Comparison of ENCODE assay signal across 2 cellular contexts in genomic region chr22:21499623-21500506, GRCh38. TPM values are rescaled to one million over a fixed set of nuclear protein-coding genes. Genes with fewer than 3 reads are reported as not detected.
"Had no signal": no experiment of that assay in that cellular context is flagged by ENCODE, and none has a peak within 500 bp of the region (broad histone marks: within the 10 kb centered on the region; RNA-seq: fewer than 3 reads in every experiment).

No MANE protein-coding gene starts in this region.

RNA-seq across cellular contexts. Expression of gene RIMBP3C, which starts 51.4 kb away (rescaled TPM):
- total RNA-seq: esophagus squamous epithelium, vagina had no signal
